Comparison of ENCODE assay signal across 1 cellular context in genomic region chr5:135930029-135930948, GRCh38.
TF ChIP-seq lines count a peak whose summit lies in the region.

No MANE protein-coding gene starts in this region.

TF ChIP-seq in HepG2, 621 proteins besides CTCF, POLR2A, EP300 and RAD21 (continued from another document and continues in another):
- TF ChIP-seq E2F1 (CRISPR knock-in tag; IDR thresholded peaks at IDR 0.05) (no peak), ZNF33A (CRISPR knock-in tag; IDR thresholded peaks at IDR 0.05; ENCODE audit: borderline replicate concordance) (no peak), RXRA (CRISPR knock-in tag; IDR thresholded peaks at IDR 0.05) (no peak), MTA1 (CRISPR knock-in tag; IDR thresholded peaks at IDR 0.05; ENCODE audit: borderline replicate concordance) (peak; percentile 23; the same call in 1 of the 2 replicates), POLR2AphosphoS2 (IDR thresholded peaks at IDR 0.05; ENCODE audit: low read depth, low read length) (no peak), ZFP90 (CRISPR knock-in tag; IDR thresholded peaks at IDR 0.05; ENCODE audit: borderline replicate concordance) (0 out of 2 replicates have a peak, but pooled peaks have one; percentile 32), GLMP (CRISPR knock-in tag; IDR thresholded peaks at IDR 0.05; ENCODE audit: borderline replicate concordance) (no peak), AGO2 (optimal IDR thresholded peaks at IDR 0.05; ENCODE audit: low read depth, low read length) (no peak), ZBTB7A (CRISPR knock-in tag; IDR thresholded peaks at IDR 0.05) (peak; percentile 74; the same call in 1 of the 2 replicates), IRF1 (CRISPR knock-in tag; IDR thresholded peaks at IDR 0.05; ENCODE audit: low read depth) (no peak), KLF12 (CRISPR knock-in tag; IDR thresholded peaks at IDR 0.05; ENCODE audit: borderline replicate concordance) (0 out of 2 replicates have a peak, but pooled peaks have one; percentile 42), CENPBD1 (CRISPR knock-in tag; IDR thresholded peaks at IDR 0.05; ENCODE audit: borderline replicate concordance, low read depth) (no peak), E2F2 (CRISPR knock-in tag; IDR thresholded peaks at IDR 0.05; ENCODE audit: borderline replicate concordance) (no peak), WIZ (CRISPR knock-in tag; IDR thresholded peaks at IDR 0.05) (no peak), ATF7-NPFF (CRISPR knock-in tag; IDR thresholded peaks at IDR 0.05; ENCODE audit: low read depth) (0 out of 2 replicates have a peak, but pooled peaks have one; percentile 29), RORA (CRISPR knock-in tag; IDR thresholded peaks at IDR 0.05) (no peak), CREM (IDR thresholded peaks at IDR 0.05) (no peak), CREM (CRISPR knock-in tag; IDR thresholded peaks at IDR 0.05) (no peak), RFXAP (CRISPR knock-in tag; IDR thresholded peaks at IDR 0.05; ENCODE audit: borderline replicate concordance) (no peak), NR2F6 (IDR thresholded peaks at IDR 0.05) (no peak), NR2F6 (CRISPR knock-in tag; IDR thresholded peaks at IDR 0.05) (no peak), ZNF761 (CRISPR knock-in tag; conservative IDR thresholded peaks at IDR 0.05) (no peak), ZNF180 (CRISPR knock-in tag; IDR thresholded peaks at IDR 0.05; ENCODE audit: borderline replicate concordance, low read depth) (no peak), HDAC1 (CRISPR knock-in tag; IDR thresholded peaks at IDR 0.05) (peak; percentile 47; the same call in 1 of the 2 replicates), ATF6 (CRISPR knock-in tag; conservative IDR thresholded peaks at IDR 0.05) (no peak), SIX4 (CRISPR knock-in tag; IDR thresholded peaks at IDR 0.05) (no peak), TFAP4 (IDR thresholded peaks at IDR 0.05; ENCODE audit: borderline replicate concordance, low read depth) (no peak), USF2 (IDR thresholded peaks at IDR 0.05; ENCODE audit: low read depth, low read length) (no peak), USF2 (CRISPR knock-in tag; IDR thresholded peaks at IDR 0.05; ENCODE audit: borderline replicate concordance) (no peak), MYPOP (CRISPR knock-in tag; IDR thresholded peaks at IDR 0.05) (no peak), ZFP1 (CRISPR knock-in tag; IDR thresholded peaks at IDR 0.05) (no peak), ZNF44 (CRISPR knock-in tag; IDR thresholded peaks at IDR 0.05) (no peak), IKZF4 (CRISPR knock-in tag; IDR thresholded peaks at IDR 0.05; ENCODE audit: borderline replicate concordance, low read depth, not compliant biosample characterization) (peak; percentile 84), ZNF891 (CRISPR knock-in tag; IDR thresholded peaks at IDR 0.05) (0 out of 2 replicates have a peak, but pooled peaks have one; percentile 18), ZMAT5 (CRISPR knock-in tag; IDR thresholded peaks at IDR 0.05; ENCODE audit: borderline replicate concordance, low read depth) (no peak), ZFP62 (CRISPR knock-in tag; IDR thresholded peaks at IDR 0.05) (no peak), ZKSCAN1 (IDR thresholded peaks at IDR 0.05; ENCODE audit: low read length) (no peak), GABPA (IDR thresholded peaks at IDR 0.05; ENCODE audit: low read depth, low read length) (no peak), GABPA (CRISPR knock-in tag; IDR thresholded peaks at IDR 0.05; ENCODE audit: low read depth) (no peak), ZSCAN22 (CRISPR knock-in tag; IDR thresholded peaks at IDR 0.05) (no peak), ZNF549 (CRISPR knock-in tag; IDR thresholded peaks at IDR 0.05) (no peak), ZNF530 (CRISPR knock-in tag; IDR thresholded peaks at IDR 0.05; ENCODE audit: low read depth) (no peak), HIC2 (CRISPR knock-in tag; IDR thresholded peaks at IDR 0.05; ENCODE audit: low read depth) (no peak), ZNF430 (CRISPR knock-in tag; IDR thresholded peaks at IDR 0.05) (peak; percentile 56; the same call in 1 of the 2 replicates), GATA4 (IDR thresholded peaks at IDR 0.05; ENCODE audit: borderline replicate concordance, low read depth) (no peak), FOXA3 (CRISPR knock-in tag; IDR thresholded peaks at IDR 0.05) (no peak), ZBTB43 (CRISPR knock-in tag; conservative IDR thresholded peaks at IDR 0.05) (no peak), MAX (IDR thresholded peaks at IDR 0.05) (peak; percentile 59; the same call in 1 of the 2 replicates), ZNF124 (CRISPR knock-in tag; IDR thresholded peaks at IDR 0.05) (no peak), ZBTB20 (CRISPR knock-in tag; IDR thresholded peaks at IDR 0.05; ENCODE audit: borderline replicate concordance, low read depth) (no peak), ZNF704 (CRISPR knock-in tag; IDR thresholded peaks at IDR 0.05; ENCODE audit: borderline replicate concordance) (no peak), IKZF1 (IDR thresholded peaks at IDR 0.05) (no peak), FOXM1 (CRISPR knock-in tag; IDR thresholded peaks at IDR 0.05) (no peak), MXI1 (IDR thresholded peaks at IDR 0.05; ENCODE audit: borderline replicate concordance, low read depth, low read length) (no peak), ZNF775 (CRISPR knock-in tag; IDR thresholded peaks at IDR 0.05; ENCODE audit: borderline replicate concordance) (no peak), TP53 (CRISPR knock-in tag; conservative IDR thresholded peaks at IDR 0.05) (no peak), ZMAT3 (CRISPR knock-in tag; conservative IDR thresholded peaks at IDR 0.05) (no peak)
